Comparison of ENCODE assay signal across 8 cellular contexts in the genomic region with DNA sequence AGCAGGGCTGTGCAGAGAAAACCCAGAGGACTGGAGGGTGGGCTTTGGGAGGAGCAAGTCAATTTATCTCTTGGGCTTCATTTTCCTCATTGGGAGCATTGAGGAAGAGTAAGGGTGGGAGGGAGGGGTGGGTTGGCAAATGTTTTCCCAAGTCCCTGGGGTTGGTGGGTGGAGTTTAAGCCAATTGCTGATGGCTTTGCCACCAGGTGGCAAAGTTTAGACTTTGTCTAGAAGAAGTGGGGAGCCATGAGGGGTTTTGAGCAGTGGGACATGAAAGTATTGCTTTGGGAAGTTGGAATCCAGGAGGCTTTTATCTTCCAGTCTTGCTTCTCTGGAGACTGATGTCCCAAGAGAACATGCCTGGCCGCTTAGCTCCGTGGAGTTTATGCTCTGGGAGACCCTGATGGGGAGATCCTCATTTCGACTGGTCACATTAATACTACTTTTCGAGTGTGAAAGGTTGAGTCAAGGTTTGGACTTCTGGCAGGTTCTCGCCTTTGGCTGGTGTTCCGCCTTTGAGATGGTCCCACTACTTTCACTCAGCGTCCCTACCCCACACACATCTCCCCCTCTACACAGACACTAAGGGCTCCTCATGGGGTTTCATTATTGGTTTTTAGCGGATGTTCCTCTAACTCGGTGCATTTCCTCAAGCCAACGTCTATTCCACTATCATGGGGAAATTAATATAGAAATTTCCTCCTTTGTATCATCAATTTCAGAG.
DNase-seq lines count a peak whose midpoint lies in the region; ATAC-seq and TF ChIP-seq lines count a peak whose summit lies in the region.

No MANE protein-coding gene starts in this region.

- H3K27ac Mint-ChIP-seq in activated B cell treated with CpG ODN at 0.5 μM for 24 hours = peak overlapping the region; percentile 39
- no peak overlapping the region for H3K27ac Mint-ChIP-seq in natural killer cell

- POLR2A ChIA-PET in activated B cell treated with CpG ODN at 0.5 μM for 24 hours (lab: Charles Lee) = interaction anchor here (0.6 to 2.4 kb wide), 7 partner anchors 49 to 158 kb away, joined by 3 to 36 read pairs (median 6); partner anchors contain the start of gene PRKCE

- H3K4me1 Mint-ChIP-seq in activated B cell treated with CpG ODN at 0.5 μM for 24 hours (peaks cover 76% of the 10 kb centered on the region), natural killer cell (peaks cover 8 to 11% of the 10 kb centered on the region in 2 donors)

- H3K36me3 Mint-ChIP-seq in activated B cell treated with CpG ODN at 0.5 μM for 24 hours (ENCODE audit: low read depth) (no peaks in the 10 kb centered on the region), natural killer cell (no peaks in the 10 kb centered on the region)

- TF ChIP-seq CTCF in activated B cell treated with CpG ODN at 0.5 μM for 24 hours (IDR thresholded peaks at IDR 0.05) (no peak), natural killer cell (IDR thresholded peaks at IDR 0.05) (no peak)

- ATAC-seq in HG02798 (IDR thresholded peaks at IDR 0.05; ENCODE audit: poor library complexity, unreplicated experiment) (peak; percentile 5), activated B cell treated with CpG ODN at 0.5 μM for 24 hours (ENCODE audit: low read depth) (peak; percentile 29), natural killer cell (peak; percentile 14 to 36 (median 29)), HG03442 (IDR thresholded peaks at IDR 0.05; ENCODE audit: unreplicated experiment) (no peak)

- CTCF ChIA-PET in activated B cell treated with CpG ODN at 0.5 μM for 24 hours (lab: Charles Lee) = interaction anchor here (0.7 to 3.9 kb wide), 33 partner anchors 11 to 211 kb away, joined by 3 to 86 read pairs (median 4); partner anchors contain the start of gene PRKCE

- peak overlapping the region; percentile 44 for H3K4me3 Mint-ChIP-seq in activated B cell treated with CpG ODN at 0.5 μM for 24 hours
- peak overlapping the region; percentile 58 for H3K4me3 Mint-ChIP-seq in natural killer cell

- H3K27me3 Mint-ChIP-seq in activated B cell treated with CpG ODN at 0.5 μM for 24 hours (no peaks in the 10 kb centered on the region), natural killer cell (ENCODE audit: low read depth in 2 of 2) (no peaks in the 10 kb centered on the region)

- intact Hi-C loops in activated B cell treated with CpG ODN at 0.5 μM for 24 hours (cut with micrococcal nuclease) = loop anchor here (1.0 to 5.0 kb wide), 6 partner anchors 50 to 158 kb away; partner anchors contain the start of gene PRKCE
- intact Hi-C loops in natural killer cell (cut with micrococcal nuclease) = loop anchor here (1.0 kb wide), 1 partner anchor 135 kb away; no protein-coding TSS in a partner anchor

- H3K9me3 Mint-ChIP-seq in activated B cell treated with CpG ODN at 0.5 μM for 24 hours (no peaks in the 10 kb centered on the region), natural killer cell (no peaks in the 10 kb centered on the region)

- DNase-seq in DMS 273 (lab: John Stamatoyannopoulos, UW; ENCODE audit: unreplicated experiment) = peak; percentile 20
- DNase-seq in DMS 273 treated with DMSO at 0.1 percent for 48 hours (lab: John Stamatoyannopoulos, UW) = no peak
- DNase-seq in activated B cell treated with CpG ODN at 0.5 μM for 24 hours = no peak
- no peak for DNase-seq in natural killer cell
- DNase-seq in stimulated activated CD4-positive, alpha-beta T cell treated with anti-CD3 and anti-CD28 coated beads, Interleukin-12 subunit alpha, Interleukin-12 subunit beta, amount 100 ng/mL, for 4 hours = no peak
- DNase-seq in NCI-H2029 (lab: John Stamatoyannopoulos, UW) = no peak
